16 cellular contexts compared by ENCODE assay signal in the genomic region with DNA sequence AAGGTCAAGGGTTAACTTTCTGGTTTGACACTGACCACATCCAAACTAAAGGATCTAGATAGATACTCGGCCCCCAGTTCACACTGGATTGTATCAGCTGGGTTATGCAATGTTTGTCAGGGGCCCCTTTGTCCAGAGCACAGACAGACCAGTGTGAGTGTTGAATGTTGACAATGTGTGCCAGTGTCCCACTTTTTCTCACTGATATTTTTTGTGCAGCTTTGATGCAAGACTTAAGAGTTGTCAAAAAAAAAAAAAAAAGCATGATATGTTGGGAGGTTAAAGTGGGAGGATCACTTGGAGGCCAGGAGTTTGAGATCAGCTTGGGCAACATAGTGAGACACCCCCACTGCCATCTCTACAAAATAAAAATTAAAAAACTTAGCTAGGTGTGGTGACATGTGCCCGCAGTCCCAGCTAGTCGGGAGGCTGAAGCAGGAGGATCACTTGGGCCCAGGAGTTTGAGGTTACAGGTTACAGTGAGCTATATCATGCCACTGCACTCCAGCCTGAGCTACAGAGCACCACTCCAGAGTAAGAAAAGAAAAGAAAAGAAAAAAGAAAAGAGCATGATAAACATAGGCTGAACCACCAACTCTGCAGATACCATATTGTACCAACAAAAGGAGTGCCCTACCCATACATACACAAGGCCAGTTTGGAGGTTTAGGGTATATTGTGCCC.
"Had no signal": no experiment of that assay in that cellular context is flagged by ENCODE, and none has a peak within 500 bp of the region (broad histone marks: within the 10 kb centered on the region; RNA-seq: fewer than 3 reads in every experiment).

No MANE protein-coding gene starts in this region.

- H3K9me3 ChIP-seq: adrenal gland, gastrocnemius medialis, heart right ventricle, lower lobe of right lung, tibial artery, uterus had no signal

- H3K4me1 ChIP-seq: adrenal gland, gastrocnemius medialis, heart right ventricle, lower lobe of right lung, uterus had no signal

- H3K27me3 Mint-ChIP-seq: activated CD4-positive, alpha-beta memory T cell treated with anti-CD3 and anti-CD28 coated beads, Interleukin-2, amount 10 ng/mL, durations not matched to agents 7 days and 5 days; activated T-cell treated with anti-CD3 and anti-CD28 coated beads, Interleukin-2, amount 50 U/mL, for 24 hours had no signal

- H3K4me3 Mint-ChIP-seq: activated CD4-positive, alpha-beta memory T cell treated with anti-CD3 and anti-CD28 coated beads, Interleukin-2, amount 10 ng/mL, durations not matched to agents 7 days and 5 days; activated T-cell treated with anti-CD3 and anti-CD28 coated beads, Interleukin-2, amount 50 U/mL, for 24 hours; neural crest cell had no signal

- H3K27ac ChIP-seq: adrenal gland, gastrocnemius medialis, heart right ventricle, lower lobe of right lung, tibial artery, uterus had no signal

- H3K4me1 Mint-ChIP-seq: activated CD4-positive, alpha-beta memory T cell treated with anti-CD3 and anti-CD28 coated beads, Interleukin-2, amount 10 ng/mL, durations not matched to agents 7 days and 5 days had no signal

- H3K9me3 Mint-ChIP-seq: activated CD4-positive, alpha-beta memory T cell treated with anti-CD3 and anti-CD28 coated beads, Interleukin-2, amount 10 ng/mL, durations not matched to agents 7 days and 5 days; activated T-cell treated with anti-CD3 and anti-CD28 coated beads, Interleukin-2, amount 50 U/mL, for 24 hours; neural crest cell had no signal

- ATAC-seq: gastrocnemius medialis, heart right ventricle, left colon, lower lobe of right lung, sciatic nerve had no signal

- H3K4me3 ChIP-seq: adrenal gland, gastrocnemius medialis, heart right ventricle, lower lobe of right lung, tibial artery, uterus had no signal

- H3K27ac Mint-ChIP-seq: activated CD4-positive, alpha-beta memory T cell treated with anti-CD3 and anti-CD28 coated beads, Interleukin-2, amount 10 ng/mL, durations not matched to agents 7 days and 5 days; activated T-cell treated with anti-CD3 and anti-CD28 coated beads, Interleukin-2, amount 50 U/mL, for 24 hours had no signal

- H3K36me3 ChIP-seq: adrenal gland, gastrocnemius medialis, heart right ventricle, lower lobe of right lung, tibial artery, uterus had no signal

- DNase-seq: activated CD4-positive, alpha-beta memory T cell treated with anti-CD3 and anti-CD28 coated beads, Interleukin-2, amount 10 ng/mL, durations not matched to agents 7 days and 5 days; activated CD4-positive, alpha-beta T cell treated with anti-CD3 and anti-CD28 coated beads for 4 hours; activated effector memory CD4-positive, alpha-beta T cell treated with Interleukin-2 at 50 U/mL for 16 hours; activated naive CD4-positive, alpha-beta T cell treated with anti-CD3 and anti-CD28 coated beads, Interleukin-2, amount 50 U/mL, for 16 hours; activated T-cell treated with anti-CD3 and anti-CD28 coated beads, Interleukin-2, amount 50 U/mL, for 24 hours; adrenal gland; erythroblast; gastrocnemius medialis; heart right ventricle; left colon; lower lobe of right lung; stimulated activated CD4-positive, alpha-beta T cell treated with anti-CD3 and anti-CD28 coated beads, Interleukin-2, amount 100 ng/mL, for 24 hours; tibial artery; uterus had no signal

- H3K27me3 ChIP-seq: adrenal gland, gastrocnemius medialis, tibial artery, uterus had no signal
